Comparison of ENCODE assay signal across 9 cellular contexts in genomic region chr20:49028684-49029083, GRCh38. TPM values are rescaled to one million over a fixed set of nuclear protein-coding genes. Genes with fewer than 3 reads are reported as not detected.
A peak's percentile ranks its signal among the peaks of the same experiment; 100 is the strongest.
DNase-seq lines count a peak whose midpoint lies in the region; ATAC-seq and TF ChIP-seq lines count a peak whose summit lies in the region.
"Had no signal": no experiment of that assay in that cellular context is flagged by ENCODE, and none has a peak within 500 bp of the region (broad histone marks: within the 10 kb centered on the region; RNA-seq: fewer than 3 reads in every experiment).

No MANE protein-coding gene starts in this region.

- no peak overlapping the region for H3K4me3 ChIP-seq in heart right ventricle
- no peak overlapping the region for H3K4me3 ChIP-seq in Panc1 (ENCODE audit: low read depth in 2 of 2, low read length in 2 of 2)
- H3K4me3 ChIP-seq in fibroblast of lung (replicated peaks in 1 of 4; ENCODE audit: control extremely low read depth in 1 of 4, insufficient read depth in 1 of 4, low read depth in 3 of 4, low read length in 4 of 4) = no peak overlapping the region
- H3K4me3 ChIP-seq in gastrocnemius medialis = no peak overlapping the region

- H4K20me1 ChIP-seq in fibroblast of lung (ENCODE audit: control insufficient read depth, extremely low read depth, insufficient read depth, low read length) = no peaks in the 10 kb centered on the region

- ATAC-seq in heart right ventricle = peak in 2 of 8 donors; percentile 22 to 58
- ATAC-seq in Right ventricle myocardium superior (ENCODE audit: poor library complexity) = no peak
- ATAC-seq in Panc1 = peak; percentile 82
- no peak for ATAC-seq in gastrocnemius medialis
- no peak for ATAC-seq in GM21737 (IDR thresholded peaks at IDR 0.05; ENCODE audit: unreplicated experiment)

- POLR2A ChIA-PET in Panc1 (lab: Charles Lee) = interaction anchor here (0.7 kb wide), 1 partner anchor 35 kb away, joined by 3 read pairs; no protein-coding TSS in a partner anchor

- H3K9ac ChIP-seq in fibroblast of lung (ENCODE audit: insufficient read depth, low read length) = no peak overlapping the region

- in situ Hi-C loops in Panc1 (cut with HindIII; ENCODE audit: low pct_unique_long_range_greater_than_20kb, low sequenced_read_pairs) (no loop called here), gastrocnemius medialis (cut with MboI; ENCODE audit: low sequenced_read_pairs in 4 of 4) (no loop called here)

- H3K27ac ChIP-seq in heart right ventricle (no peak overlapping the region), Panc1 (ENCODE audit: low read length) (no peak overlapping the region), fibroblast of lung (ENCODE audit: insufficient read depth, low read length) (no peak overlapping the region), gastrocnemius medialis (no peak overlapping the region)

- no peak overlapping the region for H2AFZ ChIP-seq in fibroblast of lung (ENCODE audit: low read length)

- BruUV-seq in Panc1 (replicated peaks; lab: Mats Ljungman, UMichigan) = no TSS peak

- H3K36me3 ChIP-seq in heart right ventricle (peaks cover 6 to 100% (median 76%) of the 10 kb centered on the region in 9 donors), Panc1 (ENCODE audit: control insufficient read depth, insufficient read depth, low read length) (peaks cover 8% of the 10 kb centered on the region), fibroblast of lung (ENCODE audit: control insufficient read depth, insufficient read depth, low read length) (peaks cover 3% of the 10 kb centered on the region), gastrocnemius medialis (peaks cover 4 to 79% of the 10 kb centered on the region in 2 donors)

- H3K4me1 ChIP-seq in heart right ventricle = no peaks in the 10 kb centered on the region
- H3K4me1 ChIP-seq in Panc1 (ENCODE audit: control insufficient read depth, insufficient read depth, low read length) = no peaks in the 10 kb centered on the region
- no peaks in the 10 kb centered on the region for H3K4me1 ChIP-seq in fibroblast of lung (ENCODE audit: control insufficient read depth, extremely low read depth, insufficient read depth, low read length)
- no peaks in the 10 kb centered on the region for H3K4me1 ChIP-seq in gastrocnemius medialis

- no peak overlapping the region for H3K4me2 ChIP-seq in fibroblast of lung (ENCODE audit: extremely low read depth, insufficient read depth, low read length)

- intact Hi-C loops in heart right ventricle (cut with DNase I) = no loop called here
- intact Hi-C loops in Right ventricle myocardium superior (cut with DNase I) = loop anchor here (10.0 kb wide), 1 partner anchor 46 kb away; no protein-coding TSS in a partner anchor
- intact Hi-C loops in Panc1 (cut with micrococcal nuclease; ENCODE audit: unreplicated experiment) = no loop called here
- intact Hi-C loops in gastrocnemius medialis (cut with DNase I; ENCODE audit: low total_unique reads) = no loop called here

- no peaks in the 10 kb centered on the region for H3K79me2 ChIP-seq in fibroblast of lung (ENCODE audit: control insufficient read depth, insufficient read depth, low read length)

- 39 to 67% methylated on average over 2 of the region's 2 CpGs for WGBS in heart right ventricle, 2 donors

- DNase-seq in heart right ventricle = no peak
- DNase-seq in Right ventricle myocardium superior = no peak
- no peak for DNase-seq in Panc1 (ENCODE audit: low read depth, low spot score)
- DNase-seq in fibroblast of lung (ENCODE audit: low read depth in 2 of 2) = peak; percentile 11 to 33
- no peak for DNase-seq in gastrocnemius medialis
- DNase-seq in NCI-H748 treated with DMSO at 0.1 percent for 48 hours (lab: John Stamatoyannopoulos, UW) = no peak
- DNase-seq in activated T-cell treated with anti-CD3 and anti-CD28 coated beads for 4 hours = no peak
- DNase-seq: effector CD4-positive, alpha-beta T cell had no signal

- H3K27me3 ChIP-seq in heart right ventricle (no peaks in the 10 kb centered on the region), Panc1 (ENCODE audit: control insufficient read depth, insufficient read depth, low read length) (no peaks in the 10 kb centered on the region), fibroblast of lung (ENCODE audit: control insufficient read depth, insufficient read depth, low read length) (no peaks in the 10 kb centered on the region), gastrocnemius medialis (no peaks in the 10 kb centered on the region)

- CTCF ChIA-PET in Panc1 (lab: Charles Lee) = interaction anchor here (0.7 kb wide), 1 partner anchor 371 kb away, joined by 3 read pairs; no protein-coding TSS in a partner anchor

- TF ChIP-seq CTCF in heart right ventricle (IDR thresholded peaks at IDR 0.05) = peak in 5 of 9 donors; percentile 15 to 44 (median 25)
- peak; percentile 65 for TF ChIP-seq CTCF in Panc1 (IDR thresholded peaks at IDR 0.05)
- peak; percentile 34 to 43 for TF ChIP-seq CTCF in fibroblast of lung (conservative IDR thresholded peaks at IDR 0.05 in 1 of 2, IDR thresholded peaks at IDR 0.05 in 1 of 2; ENCODE audit: low read depth in 1 of 2, low read length in 2 of 2)
- TF ChIP-seq CTCF in gastrocnemius medialis (IDR thresholded peaks at IDR 0.05 in 4 of 5, conservative IDR thresholded peaks at IDR 0.05 in 1 of 5) = no peak

- no peak for TF ChIP-seq POLR2A in gastrocnemius medialis (IDR thresholded peaks at IDR 0.05)

- H3K9me3 ChIP-seq in heart right ventricle (no peaks in the 10 kb centered on the region), Panc1 (ENCODE audit: control insufficient read depth, insufficient read depth, low read depth, low read length) (no peaks in the 10 kb centered on the region), fibroblast of lung (ENCODE audit: control insufficient read depth, insufficient read depth, low read depth, low read length) (no peaks in the 10 kb centered on the region), gastrocnemius medialis (no peaks in the 10 kb centered on the region)

RNA-seq across cellular contexts. Expression of gene CSE1L, which starts 17.4 kb away (rescaled TPM):
- total RNA-seq in heart right ventricle = 10 to 100 TPM; 27.8 to 47.6 (median 39.9) TPM
- 10 to 100 TPM; 16.2 to 37.6 TPM for polyA plus RNA-seq in heart right ventricle
- 36.7 TPM for total RNA-seq in Right ventricle myocardium superior
- total RNA-seq in Panc1 (2021; ENCODE audit: unreplicated experiment) = 133 TPM
- polyA plus RNA-seq in Panc1 (2012; ENCODE audit: insufficient read length) = 42.3 TPM
- total RNA-seq in fibroblast of lung = 46.5 and 52.5 TPM in 2 replicates
- polyA plus RNA-seq in fibroblast of lung = 44.8 and 85.7 TPM in 2 replicates
- 38.8 and 75.1 TPM in 2 replicates for polyA plus RNA-seq in fibroblast of lung (2012)
- 4.6 and 13.7 TPM in 2 replicates for polyA minus RNA-seq in fibroblast of lung (ENCODE audit: low replicate concordance)
- 10 to 100 TPM; 44.0 to 59.6 (median 58.3) TPM for total RNA-seq in gastrocnemius medialis

Comparison
In these comparisons a context has a peak if more than half of its experiments do, and no peak if none do; other contexts are left out.
1. DNase-seq: peak in fibroblast of lung (2 of 2); none in heart right ventricle (0 of 2), Right ventricle myocardium superior (single experiment), Panc1 (single experiment), gastrocnemius medialis (0 of 2), NCI-H748 treated with DMSO at 0.1 percent for 48 hours (single experiment) and activated T-cell treated with anti-CD3 and anti-CD28 coated beads for 4 hours (single experiment).
2. CTCF ChIP-seq: peak in heart right ventricle (5 of 9), Panc1 (single experiment) and fibroblast of lung (2 of 2); none in gastrocnemius medialis (0 of 5).